In the genomic region with DNA sequence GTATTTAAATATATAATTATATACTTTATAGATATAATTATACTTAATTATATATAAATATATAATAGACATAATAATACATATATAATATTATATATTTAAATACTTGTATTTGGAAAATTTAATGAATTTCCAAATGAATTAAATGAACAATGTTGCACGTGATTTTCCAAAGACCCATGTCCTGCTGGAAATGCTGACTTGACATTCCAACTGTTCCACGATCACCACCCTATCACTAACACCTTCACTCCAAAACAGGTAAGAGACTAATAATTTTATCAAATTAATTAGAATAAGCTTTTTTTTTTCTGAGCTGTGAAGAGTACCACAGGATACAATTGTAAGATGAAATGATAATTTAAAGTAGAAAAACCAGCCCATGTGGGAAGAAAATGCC, we compare ENCODE assay signal across 32 cellular contexts.
"Had no signal": no experiment of that assay in that cellular context is flagged by ENCODE, and none has a peak within 500 bp of the region (broad histone marks: within the 10 kb centered on the region; RNA-seq: fewer than 3 reads in every experiment).

No MANE protein-coding gene starts in this region.

- H3K9me3 ChIP-seq: ascending aorta had no signal

- FAIRE-seq: bronchial epithelial cell, TTC549 had no signal

- H3K36me3 ChIP-seq: ascending aorta, cardiac muscle cell had no signal

- ATAC-seq: activated CD4-positive, alpha-beta T cell treated with anti-CD3 and anti-CD28 coated beads for 36 hours; activated CD4-positive, CD25-positive, alpha-beta regulatory T cell treated with anti-CD3 and anti-CD28 coated beads, Interleukin-2, amount 50 U/mL, for 24 hours; activated CD8-positive, alpha-beta memory T cell treated with anti-CD3 and anti-CD28 coated beads, Interleukin-2, amount 10 ng/mL, durations not matched to agents 7 days and 5 days; activated CD8-positive, alpha-beta T cell treated with anti-CD3 and anti-CD28 coated beads, Interleukin-2, amount 10 ng/mL, durations not matched to agents 7 days and 5 days; activated naive CD8-positive, alpha-beta T cell treated with anti-CD3 and anti-CD28 coated beads, Interleukin-2, amount 50 U/mL, for 24 hours had no signal

- H3K27ac ChIP-seq: ascending aorta, cardiac muscle cell, VCaP had no signal

- DNase-seq: activated CD4-positive, alpha-beta memory T cell treated with anti-CD3 and anti-CD28 coated beads, Interleukin-2, amount 10 ng/mL, durations not matched to agents 7 days and 5 days; activated CD4-positive, alpha-beta T cell treated with anti-CD3 and anti-CD28 coated beads for 1 hour; activated CD4-positive, alpha-beta T cell treated with anti-CD3 and anti-CD28 coated beads for 36 hours; activated CD4-positive, alpha-beta T cell treated with anti-CD3 and anti-CD28 coated beads for 48 hours; activated CD4-positive, alpha-beta T cell treated with anti-CD3 and anti-CD28 coated beads, Interleukin-2, amount 10 ng/mL, durations not matched to agents 7 days and 5 days; activated CD4-positive, alpha-beta T cell treated with anti-CD3 and anti-CD28 coated beads, Interleukin-2, amount 50 U/mL, for 48 hours; activated CD4-positive, CD25-positive, alpha-beta regulatory T cell; activated CD8-positive, alpha-beta memory T cell treated with anti-CD3 and anti-CD28 coated beads for 24 hours; activated CD8-positive, alpha-beta memory T cell treated with anti-CD3 and anti-CD28 coated beads, Interleukin-2, amount 10 ng/mL, durations not matched to agents 7 days and 5 days; activated CD8-positive, alpha-beta memory T cell treated with anti-CD3 and anti-CD28 coated beads, Interleukin-2, amount 50 U/mL, for 48 hours; activated CD8-positive, alpha-beta T cell treated with anti-CD3 and anti-CD28 coated beads, Interleukin-2, amount 10 ng/mL, durations not matched to agents 7 days and 5 days; activated effector memory CD4-positive, alpha-beta T cell treated with Interleukin-2 at 50 U/mL for 16 hours; activated gamma-delta T cell; activated naive CD4-positive, alpha-beta T cell treated with anti-CD3 and anti-CD28 coated beads, Interleukin-2, amount 10 ng/mL, durations not matched to agents 7 days and 5 days; activated naive CD4-positive, alpha-beta T cell treated with Interleukin-2 at 50 U/mL for 16 hours; activated naive CD8-positive, alpha-beta T cell treated with anti-CD3 and anti-CD28 coated beads, Interleukin-2, amount 10 ng/mL, durations not matched to agents 7 days and 5 days; activated naive CD8-positive, alpha-beta T cell treated with anti-CD3 and anti-CD28 coated beads, Interleukin-2, amount 50 U/mL, for 24 hours; activated T-cell treated with anti-CD3 and anti-CD28 coated beads, Interleukin-2, amount 50 U/mL, for 24 hours; activated T-cell treated with anti-CD3 and anti-CD28 coated beads, Interleukin-2, amount 50 U/mL, for 48 hours; amygdala; anterior cingulate cortex; caudate nucleus; cerebellar nuclear complex; T-helper 1 cell; T-helper 2 cell; T-helper 9 cell had no signal

- H3K4me3 ChIP-seq: ascending aorta, cardiac muscle cell had no signal

- H3K27me3 ChIP-seq: ascending aorta, cardiac muscle cell had no signal
